In genomic region chr10:42421812-42422211, GRCh38 we compare ENCODE assay signal across 6 cellular contexts.
"Had no signal": no experiment of that assay in that cellular context is flagged by ENCODE, and none has a peak within 500 bp of the region (broad histone marks: within the 10 kb centered on the region; RNA-seq: fewer than 3 reads in every experiment).

No MANE protein-coding gene starts in this region.

- H3K4me1 Mint-ChIP-seq: GM23338, H9 had no signal

- H3K9me3 Mint-ChIP-seq: HFFc6 had no signal

- H3K4me3 ChIP-seq: GM23338, K562 had no signal

- H3K4me3 Mint-ChIP-seq: GM23338, H9, HFFc6 had no signal

- H3K4me2 ChIP-seq: GM23338 had no signal

- ATAC-seq: GM23338, HCT116, K562 had no signal

- H3K27ac Mint-ChIP-seq: GM23338, H9, HFFc6 had no signal

- DNase-seq: H9, HFFc6, IMR-90 had no signal

- H2AFZ ChIP-seq: GM23338 had no signal
